Comparison of ENCODE assay signal across 8 cellular contexts in genomic region chr11:25981998-25982397, GRCh38.
A peak's percentile ranks its signal among the peaks of the same experiment; 100 is the strongest.
DNase-seq lines count a peak whose midpoint lies in the region; ATAC-seq and TF ChIP-seq lines count a peak whose summit lies in the region.

No MANE protein-coding gene starts in this region.

- H3K27me3 Mint-ChIP-seq in endodermal cell (ENCODE audit: insufficient read depth): no peaks in the 10 kb centered on the region
- H3K27me3 Mint-ChIP-seq in activated naive CD8-positive, alpha-beta T cell treated with anti-CD3 and anti-CD28 coated beads, Interleukin-2, amount 50 U/mL, for 24 hours: no peaks in the 10 kb centered on the region

- no peaks in the 10 kb centered on the region for H3K4me1 ChIP-seq in endodermal cell (ENCODE audit: control insufficient read depth, insufficient read depth, low read length)

- DNase-seq in COLO829 (ENCODE audit: low spot score) (peak; percentile 35), NCI-H82 (lab: John Stamatoyannopoulos, UW) (peak; percentile 74), endodermal cell (no peak), myocyte (ENCODE audit: low read depth) (peak; percentile 45), T-helper 2 cell (no peak)
- no peak for DNase-seq in activated naive CD8-positive, alpha-beta T cell treated with anti-CD3 and anti-CD28 coated beads, Interleukin-2, amount 50 U/mL, for 24 hours

- WGBS in endodermal cell (ENCODE audit: insufficient coverage in 1 of 2, insufficient read length in 1 of 2), 2 experiments: 33 to 57% methylated on average over 2 to 4 of the region's 4 CpGs

- peak; percentile 81 for TF ChIP-seq CTCF in endodermal cell (conservative IDR thresholded peaks at IDR 0.05)

- no peaks in the 10 kb centered on the region for H3K4me1 Mint-ChIP-seq in endodermal cell
- H3K4me1 Mint-ChIP-seq in activated naive CD8-positive, alpha-beta T cell treated with anti-CD3 and anti-CD28 coated beads, Interleukin-2, amount 50 U/mL, for 24 hours: no peaks in the 10 kb centered on the region

- peak; percentile 96 for ATAC-seq in GM19043 (IDR thresholded peaks at IDR 0.05; ENCODE audit: low read depth, unreplicated experiment)
- peak; percentile 89 for ATAC-seq in HG03103 (IDR thresholded peaks at IDR 0.05; ENCODE audit: low read depth, unreplicated experiment)
- ATAC-seq in activated naive CD8-positive, alpha-beta T cell treated with anti-CD3 and anti-CD28 coated beads, Interleukin-2, amount 50 U/mL, for 24 hours: no peak

- H3K9me3 ChIP-seq in endodermal cell (ENCODE audit: control insufficient read depth, low read length): no peaks in the 10 kb centered on the region

- H3K27ac ChIP-seq in endodermal cell (ENCODE audit: low read depth, low read length): no peak overlapping the region

- no peak overlapping the region for H3K4me3 Mint-ChIP-seq in endodermal cell
- no peak overlapping the region for H3K4me3 Mint-ChIP-seq in activated naive CD8-positive, alpha-beta T cell treated with anti-CD3 and anti-CD28 coated beads, Interleukin-2, amount 50 U/mL, for 24 hours

- no peaks in the 10 kb centered on the region for H3K27me3 ChIP-seq in endodermal cell (ENCODE audit: control insufficient read depth, insufficient read depth, low read length, poor library complexity, severe bottlenecking)

- H3K4me3 ChIP-seq in endodermal cell (ENCODE audit: low read length): no peak overlapping the region

- H3K9ac ChIP-seq in endodermal cell (ENCODE audit: extremely low read depth, low read length, poor library complexity, severe bottlenecking): no peak overlapping the region

- no peaks in the 10 kb centered on the region for H3K9me3 Mint-ChIP-seq in endodermal cell
- no peaks in the 10 kb centered on the region for H3K9me3 Mint-ChIP-seq in activated naive CD8-positive, alpha-beta T cell treated with anti-CD3 and anti-CD28 coated beads, Interleukin-2, amount 50 U/mL, for 24 hours

- H3K27ac Mint-ChIP-seq in endodermal cell: no peak overlapping the region
- no peak overlapping the region for H3K27ac Mint-ChIP-seq in activated naive CD8-positive, alpha-beta T cell treated with anti-CD3 and anti-CD28 coated beads, Interleukin-2, amount 50 U/mL, for 24 hours

- no peaks in the 10 kb centered on the region for H3K36me3 ChIP-seq in endodermal cell (ENCODE audit: control insufficient read depth, insufficient read depth, low read length)

- no peaks in the 10 kb centered on the region for H3K36me3 Mint-ChIP-seq in endodermal cell (ENCODE audit: low read depth)
- H3K36me3 Mint-ChIP-seq in activated naive CD8-positive, alpha-beta T cell treated with anti-CD3 and anti-CD28 coated beads, Interleukin-2, amount 50 U/mL, for 24 hours (ENCODE audit: low read depth): no peaks in the 10 kb centered on the region

Comparison
In these comparisons a context has a peak if more than half of its experiments do, and no peak if none do; other contexts are left out.
1. DNase-seq: peak in COLO829 (single experiment), NCI-H82 (single experiment) and myocyte (single experiment); none in endodermal cell (single experiment), T-helper 2 cell (0 of 5) and activated naive CD8-positive, alpha-beta T cell treated with anti-CD3 and anti-CD28 coated beads, Interleukin-2, amount 50 U/mL, for 24 hours (single experiment).